ENCODE assay signal across 9 cellular contexts in the genomic region with DNA sequence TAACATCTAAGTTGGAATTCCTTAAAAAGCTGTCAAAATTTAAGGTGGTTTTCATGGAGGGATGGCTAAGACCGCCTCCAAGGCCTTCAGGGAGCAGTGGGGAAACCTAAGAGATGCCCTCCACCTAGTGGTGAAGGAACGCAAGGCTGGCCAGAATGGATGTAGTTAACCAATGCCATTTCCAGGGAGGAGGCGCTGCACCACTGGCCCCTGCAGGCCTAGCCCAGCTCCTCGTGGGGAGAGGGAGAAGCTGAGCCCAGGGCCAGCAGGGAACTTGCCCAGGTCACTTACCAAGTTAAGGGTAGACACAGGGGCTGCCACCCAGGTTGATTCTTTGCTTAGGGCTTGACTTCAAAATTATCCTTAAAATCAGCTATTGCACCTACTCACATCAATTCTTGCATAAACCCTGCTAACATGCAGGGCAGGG. TPM values are rescaled to one million over a fixed set of nuclear protein-coding genes. Genes with fewer than 3 reads are reported as not detected.
DNase-seq lines count a peak whose midpoint lies in the region; ATAC-seq, FAIRE-seq and TF ChIP-seq lines count a peak whose summit lies in the region.
"Had no signal": no experiment of that assay in that cellular context is flagged by ENCODE, and none has a peak within 500 bp of the region (broad histone marks: within the 10 kb centered on the region; RNA-seq: fewer than 3 reads in every experiment).

No MANE protein-coding gene starts in this region.

- H2BK120ac ChIP-seq in H1 (replicated peaks; ENCODE audit: low read depth, low read length), result no peak overlapping the region

- H3K14ac ChIP-seq in H1 (ENCODE audit: insufficient read length), result no peak overlapping the region

- peak; percentile 90 for DNase-seq in Calu3
- peak; percentile 73 for DNase-seq in NCI-H82 treated with DMSO at 0.1 percent for 48 hours (lab: John Stamatoyannopoulos, UW; ENCODE audit: unreplicated experiment)
- DNase-seq in activated CD8-positive, alpha-beta T cell treated with anti-CD3 and anti-CD28 coated beads, Interleukin-2, amount 10 ng/mL, durations not matched to agents 7 days and 5 days, result peak; percentile 86
- DNase-seq in H1 (ENCODE audit: low read depth in 1 of 2, low spot score in 2 of 2), result peak; percentile 75 to 82
- peak; percentile 75 for DNase-seq in mucosa of gallbladder (ENCODE audit: low spot score)
- peak; percentile 51 to 63 for DNase-seq in stimulated activated CD8-positive, alpha-beta memory T cell treated with anti-CD3 and anti-CD28 coated beads, Interleukin-7, amount 100 ng/mL, for 4 hours (ENCODE audit: low read depth in 2 of 2)

- no peaks in the 10 kb centered on the region for H3K79me1 ChIP-seq in H1 (ENCODE audit: low read depth, low read length)

- TF ChIP-seq CTCF in Calu3 (IDR thresholded peaks at IDR 0.05; ENCODE audit: unreplicated experiment), result peak; percentile 96
- peak; percentile 87 to 99 (median 98) for TF ChIP-seq CTCF in H1 (IDR thresholded peaks at IDR 0.05; ENCODE audit: control extremely low read depth in 1 of 3, insufficient read depth in 1 of 3, low read depth in 1 of 3, low read length in 3 of 3)

- no peak overlapping the region for H3K23ac ChIP-seq in H1 (ENCODE audit: insufficient read length)

- H3K9ac ChIP-seq in H1 (replicated peaks in 1 of 4; ENCODE audit: extremely low read depth in 1 of 4, low read depth in 3 of 4, low read length in 3 of 4), result no peak overlapping the region

- no peak overlapping the region for H3K4me2 ChIP-seq in H1 (ENCODE audit: insufficient read depth in 1 of 2, low read depth in 2 of 2, low read length in 2 of 2)

- H3K27me3 ChIP-seq in H1 (replicated peaks in 1 of 4; ENCODE audit: control insufficient read depth in 3 of 4, extremely low read depth in 1 of 4, insufficient read depth in 3 of 4, low read length in 3 of 4), result no peaks in the 10 kb centered on the region; a peak in 1 of 7 replicates

- TF ChIP-seq RAD21 in H1 (IDR thresholded peaks at IDR 0.05 in 1 of 2, conservative IDR thresholded peaks at IDR 0.05 in 1 of 2; ENCODE audit: low read depth in 2 of 2, low read length in 2 of 2), result peak; percentile 92 to 94

- TF ChIP-seq POLR2A in H1 (IDR thresholded peaks at IDR 0.05; ENCODE audit: control extremely low read depth in 1 of 2, low read depth in 2 of 2, low read length in 2 of 2), result no peak

- H3K4me3 ChIP-seq in H1 (ENCODE audit: extremely low read depth in 1 of 4, insufficient read depth in 2 of 4, low read depth in 3 of 4, low read length in 4 of 4), result no peak overlapping the region

- H3K79me2 ChIP-seq in H1 (ENCODE audit: control insufficient read depth in 1 of 2, insufficient read depth in 2 of 2, low read length in 2 of 2), result no peaks in the 10 kb centered on the region

- H3K27ac Mint-ChIP-seq in Calu3 (ENCODE audit: unreplicated experiment), result no peak overlapping the region
- H3K27ac Mint-ChIP-seq in activated CD8-positive, alpha-beta T cell treated with anti-CD3 and anti-CD28 coated beads, Interleukin-2, amount 10 ng/mL, durations not matched to agents 7 days and 5 days, result no peak overlapping the region

- no TSS peak for BruUV-seq in Calu3 (replicated peaks; lab: Mats Ljungman, UMichigan)

- H4K5ac ChIP-seq in H1 (ENCODE audit: insufficient read length, low read depth, low read length), result no peak overlapping the region

- H3K23me2 ChIP-seq in H1 (ENCODE audit: low read depth, low read length), result no peaks in the 10 kb centered on the region

- H2AFZ ChIP-seq in H1 (ENCODE audit: low read length), result no peak overlapping the region; the same call in 1 of the 2 replicates

- H3K9me3 Mint-ChIP-seq in Calu3 (ENCODE audit: low read depth, unreplicated experiment), result no peaks in the 10 kb centered on the region
- H3K9me3 Mint-ChIP-seq in activated CD8-positive, alpha-beta T cell treated with anti-CD3 and anti-CD28 coated beads, Interleukin-2, amount 10 ng/mL, durations not matched to agents 7 days and 5 days (ENCODE audit: insufficient read depth), result no peaks in the 10 kb centered on the region
- H3K9me3 Mint-ChIP-seq: dendritic cell treated with granulocyte-macrophage colony-stimulating factor and Interleukin-4, amounts not matched to agents 40 ng/mL and 50 ng/mL, for 4 days had no signal

- no peaks in the 10 kb centered on the region for H3K4me1 Mint-ChIP-seq in Calu3 (ENCODE audit: low read depth, unreplicated experiment)
- peaks cover 27% of the 10 kb centered on the region for H3K4me1 Mint-ChIP-seq in activated CD8-positive, alpha-beta T cell treated with anti-CD3 and anti-CD28 coated beads, Interleukin-2, amount 10 ng/mL, durations not matched to agents 7 days and 5 days (ENCODE audit: low read depth)

- H3K4me1 ChIP-seq in H1 (replicated peaks in 1 of 4; ENCODE audit: control insufficient read depth in 3 of 4, insufficient read depth in 4 of 4, low read length in 3 of 4), result peaks cover 0 to 8% (median 4%) of the 10 kb centered on the region in 4 experiments; a peak in 5 of 7 replicates

- no peaks in the 10 kb centered on the region for H4K20me1 ChIP-seq in H1 (replicated peaks in 1 of 2; ENCODE audit: control insufficient read depth in 1 of 2, insufficient read depth in 2 of 2, low read length in 2 of 2)

- H3K9me3 ChIP-seq in H1 (ENCODE audit: insufficient read depth in 2 of 2, low read depth in 1 of 2, low read length in 1 of 2), result no peaks in the 10 kb centered on the region

- 0 out of 2 replicates have a peak overlapping the region, but pooled peaks have one; percentile 21 for H2BK12ac ChIP-seq in H1 (ENCODE audit: low read depth, low read length)

- H3K36me3 Mint-ChIP-seq in Calu3 (ENCODE audit: insufficient read depth, unreplicated experiment), result no peaks in the 10 kb centered on the region
- no peaks in the 10 kb centered on the region for H3K36me3 Mint-ChIP-seq in activated CD8-positive, alpha-beta T cell treated with anti-CD3 and anti-CD28 coated beads, Interleukin-2, amount 10 ng/mL, durations not matched to agents 7 days and 5 days (ENCODE audit: low read depth)

- H4K91ac ChIP-seq in H1 (replicated peaks; ENCODE audit: insufficient read length, low read length), result no peak overlapping the region

- no peak overlapping the region for H3K4ac ChIP-seq in H1 (replicated peaks; ENCODE audit: insufficient read length, low read depth, low read length)

- H2AK5ac ChIP-seq in H1 (ENCODE audit: low read depth, low read length), result no peak overlapping the region

- ATAC-seq in GM19467 (IDR thresholded peaks at IDR 0.05; ENCODE audit: unreplicated experiment) (peak; percentile 90), HG03521 (IDR thresholded peaks at IDR 0.05; ENCODE audit: unreplicated experiment) (peak; percentile 86)
- ATAC-seq in activated CD8-positive, alpha-beta T cell treated with anti-CD3 and anti-CD28 coated beads, Interleukin-2, amount 10 ng/mL, durations not matched to agents 7 days and 5 days, result peak; percentile 90

- FAIRE-seq in H1 (lab: Jason Lieb, UNC), result peak; percentile 84

- H3K27me3 Mint-ChIP-seq in Calu3 (ENCODE audit: unreplicated experiment), result peaks cover 16% of the 10 kb centered on the region
- H3K27me3 Mint-ChIP-seq in activated CD8-positive, alpha-beta T cell treated with anti-CD3 and anti-CD28 coated beads, Interleukin-2, amount 10 ng/mL, durations not matched to agents 7 days and 5 days (ENCODE audit: low read depth), result no peaks in the 10 kb centered on the region
- H3K27me3 Mint-ChIP-seq: dendritic cell treated with granulocyte-macrophage colony-stimulating factor and Interleukin-4, amounts not matched to agents 40 ng/mL and 50 ng/mL, for 4 days had no signal

- peak overlapping the region; percentile 35; the same call in 1 of the 2 replicates for H2BK15ac ChIP-seq in H1 (ENCODE audit: low read length)

- CTCF ChIA-PET in Calu3 (lab: Charles Lee), result interaction anchor here (0.8 to 2.4 kb wide), 11 partner anchors 10 to 745 kb away, joined by 3 to 26 read pairs (median 5); no protein-coding TSS in a partner anchor
- CTCF ChIA-PET in activated CD8-positive, alpha-beta T cell treated with anti-CD3 and anti-CD28 coated beads, Interleukin-2, amount 10 ng/mL, durations not matched to agents 7 days and 5 days (lab: Charles Lee), result interaction anchor here (0.6 to 7.7 kb wide), 57 partner anchors 9 to 742 kb away, joined by 3 to 76 read pairs (median 5); a partner anchor contains a TSS
- CTCF ChIA-PET in H1 (lab: Charles Lee; ENCODE audit: partially characterized antibody), result interaction anchor here (0.6 to 5.1 kb wide), 44 partner anchors 9 to 724 kb away, joined by 3 to 50 read pairs (median 4); no protein-coding TSS in a partner anchor

- H3K56ac ChIP-seq in H1 (replicated peaks; ENCODE audit: insufficient read length, low read depth, low read length), result no peak overlapping the region

- POLR2A ChIA-PET in activated CD8-positive, alpha-beta T cell treated with anti-CD3 and anti-CD28 coated beads, Interleukin-2, amount 10 ng/mL, durations not matched to agents 7 days and 5 days (lab: Charles Lee), result interaction anchor here (1.2 kb wide), 1 partner anchor 10 kb away, joined by 3 read pairs; no protein-coding TSS in a partner anchor
- POLR2A ChIA-PET in H1 (lab: Charles Lee; ENCODE audit: partially characterized antibody), result no interaction called here

- no peak for TF ChIP-seq EP300 in H1 (IDR thresholded peaks at IDR 0.05; ENCODE audit: borderline replicate concordance in 1 of 2, low read depth in 2 of 2, low read length in 2 of 2)

- H3K27ac ChIP-seq in H1 (ENCODE audit: low read depth, low read length), result no peak overlapping the region

- H3K18ac ChIP-seq in H1 (ENCODE audit: extremely low read depth, low read length), result peak overlapping the region; percentile 20; the same call in 1 of the 2 replicates

- H3K4me3 Mint-ChIP-seq in Calu3 (ENCODE audit: low read depth, unreplicated experiment), result no peak overlapping the region
- no peak overlapping the region for H3K4me3 Mint-ChIP-seq in activated CD8-positive, alpha-beta T cell treated with anti-CD3 and anti-CD28 coated beads, Interleukin-2, amount 10 ng/mL, durations not matched to agents 7 days and 5 days
- H3K4me3 Mint-ChIP-seq: dendritic cell treated with granulocyte-macrophage colony-stimulating factor and Interleukin-4, amounts not matched to agents 40 ng/mL and 50 ng/mL, for 4 days had no signal

- no peak overlapping the region for H4K8ac ChIP-seq in H1 (ENCODE audit: extremely low read depth, insufficient read depth, low read length)

- H2BK5ac ChIP-seq in H1 (ENCODE audit: low read depth, low read length), result no peak overlapping the region

- WGBS in H1 (ENCODE audit: extremely low coverage in 1 of 2, insufficient coverage in 1 of 2, insufficient read length in 1 of 2, insufficient replicate concordance in 2 of 2, low coverage in 1 of 2, low lambda C conversion rate in 2 of 2, missing lambda C conversion rate in 1 of 2), 2 experiments, result 10% methylated on average over 4 of the region's 4 CpGs; no CpG with 5 or more reads in 1 of the 2 experiments

- H3K36me3 ChIP-seq in H1 (ENCODE audit: control insufficient read depth in 2 of 4, insufficient read depth in 4 of 4, low read length in 3 of 4), result no peaks in the 10 kb centered on the region

- no peak overlapping the region for H2BK20ac ChIP-seq in H1 (ENCODE audit: low read length)

- intact Hi-C loops in Calu3 (cut with micrococcal nuclease; ENCODE audit: unreplicated experiment), result loop anchor here (1.0 to 2.0 kb wide), 3 partner anchors 213 to 326 kb away; no protein-coding TSS in a partner anchor

RNA-seq across cellular contexts. Expression of a gene that starts 32.0 kb away (rescaled TPM):
- 36.3 and 42.5 TPM in 2 replicates for total RNA-seq in Calu3 (2022)
- total RNA-seq in activated CD8-positive, alpha-beta T cell treated with anti-CD3 and anti-CD28 coated beads, Interleukin-2, amount 10 ng/mL, durations not matched to agents 7 days and 5 days, result 10 to 100 TPM; 40.7 to 41.0 TPM
- 9.9 and 11.8 TPM in 2 replicates for total RNA-seq in H1 (2021; fragmentation: NEBNext Ultra II Directional; extraction: Animal tissue kit (Norgen Biotek cat#: 25700))
- polyA plus RNA-seq in H1 (2011; rRNA removed), result 3.4 and 6.5 TPM in 2 replicates
- 6.7 TPM for polyA plus RNA-seq in H1 (2011; cell fraction: cytosol; rRNA removed)
- polyA plus RNA-seq in H1 (2011; cell fraction: nucleus; rRNA removed), result 5.1 TPM
- polyA plus RNA-seq in H1 (2012, experiment 1 of 2), result 5.3 to 12.8 TPM (median 8.8 TPM) in 4 replicates
- 0.60 TPM for polyA plus RNA-seq in H1 (2012, experiment 2 of 2)
- polyA plus RNA-seq in H1 (2013, experiment 1 of 2), result 6.0 TPM
- 5.0 TPM for polyA plus RNA-seq in H1 (2013, experiment 2 of 2)
- polyA minus RNA-seq in H1 (2011; rRNA and poly(A)+ RNA removed), result 12.0 and 26.3 TPM in 2 replicates
- 10.3 TPM for polyA minus RNA-seq in H1 (2011; cell fraction: cytosol; rRNA and poly(A)+ RNA removed)
- 6.9 TPM for polyA minus RNA-seq in H1 (2011; cell fraction: nucleus; rRNA and poly(A)+ RNA removed)
- 7.6 TPM for total RNA-seq in mucosa of gallbladder
